In the genomic region with DNA sequence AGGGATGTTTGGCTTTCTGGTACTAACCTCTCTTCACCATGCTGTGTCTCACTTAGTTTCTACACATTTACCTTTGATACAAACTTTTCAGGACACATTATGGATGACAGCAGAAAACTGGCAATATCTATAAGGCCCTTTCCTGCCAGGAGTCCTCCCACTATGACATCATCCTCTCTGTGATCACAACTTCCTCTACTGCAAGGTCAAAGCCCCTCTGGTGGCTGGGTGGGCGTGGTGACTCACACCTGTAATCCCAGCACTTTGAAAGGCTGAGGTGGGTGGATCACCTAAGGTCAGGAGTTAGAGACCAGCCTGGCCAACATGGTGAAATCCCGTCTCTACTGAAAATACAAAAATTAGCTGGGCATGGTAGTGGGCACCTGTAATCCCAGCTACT, we compare ENCODE assay signal across 6 cellular contexts. TPM values are rescaled to one million over a fixed set of nuclear protein-coding genes. Genes with fewer than 3 reads are reported as not detected.
DNase-seq lines count a peak whose midpoint lies in the region; ATAC-seq and TF ChIP-seq lines count a peak whose summit lies in the region.
"Not testable (repeated sequence)": the region's sequence is repeated elsewhere in the genome, so short reads cannot be mapped to it uniquely, and the experiment has no call there.

No MANE protein-coding gene starts in this region.

- H3K79me2 ChIP-seq in HCT116 (ENCODE audit: insufficient read depth, low read length): not testable (repeated sequence)

- H4K20me1 ChIP-seq in HCT116 (ENCODE audit: insufficient read depth): not testable (repeated sequence)

- CTCF ChIA-PET in HCT116 (lab: Charles Lee); activated B cell treated with CpG ODN at 0.5 μM for 24 hours (lab: Charles Lee): not testable (repeated sequence)

- not testable (repeated sequence) for H3K27ac ChIP-seq in HCT116 (ENCODE audit: low read depth, low read length)

- TF ChIP-seq RAD21 in HCT116 (IDR thresholded peaks at IDR 0.05; ENCODE audit: low read depth): not testable (repeated sequence)

- not testable (repeated sequence) for H3K9me3 ChIP-seq in HCT116 (ENCODE audit: control insufficient read depth in 1 of 2, insufficient read depth in 1 of 2, low read depth in 1 of 2, low read length in 2 of 2)

- not testable (repeated sequence) for H3K27me3 Mint-ChIP-seq in activated B cell treated with CpG ODN at 0.5 μM for 24 hours

- H3K36me3 ChIP-seq in HCT116 (ENCODE audit: control insufficient read depth in 1 of 2, insufficient read depth in 2 of 2, low read length in 2 of 2): peaks cover 33 to 51% of the 10 kb centered on the region in 2 experiments; a peak in 3 of 4 replicates

- peak; percentile 48; the same call in 1 of the 2 replicates for ATAC-seq in HCT116
- ATAC-seq in activated B cell treated with CpG ODN at 0.5 μM for 24 hours (ENCODE audit: low read depth): not testable (repeated sequence)
- peak; percentile 79 to 94 for ATAC-seq in activated naive CD4-positive, alpha-beta T cell treated with anti-CD3 and anti-CD28 coated beads, Interleukin-2, amount 50 U/mL, for 72 hours
- ATAC-seq in stimulated activated effector memory CD8-positive, alpha-beta T cell treated with anti-CD3 and anti-CD28 coated beads, Interleukin-12 subunit alpha, Interleukin-12 subunit beta, amount 100 ng/mL, for 72 hours: peak; percentile 87

- H3K4me2 ChIP-seq in HCT116 (ENCODE audit: low read length): peak overlapping the region; percentile 37

- not testable (repeated sequence) for H3K27me3 ChIP-seq in HCT116 (ENCODE audit: insufficient read depth, low read length)

- not testable (repeated sequence) for H3K4me3 ChIP-seq in HCT116 (replicated peaks in 1 of 2; ENCODE audit: low read depth in 1 of 2, low read length in 2 of 2)

- H3K9me3 Mint-ChIP-seq in activated B cell treated with CpG ODN at 0.5 μM for 24 hours; activated naive CD4-positive, alpha-beta T cell treated with anti-CD3 and anti-CD28 coated beads, Interleukin-2, amount 50 U/mL, for 72 hours; stimulated activated effector memory CD8-positive, alpha-beta T cell treated with anti-CD3 and anti-CD28 coated beads, Interleukin-12 subunit alpha, Interleukin-12 subunit beta, amount 100 ng/mL, for 72 hours: not testable (repeated sequence)

- RAD21 ChIA-PET in HCT116 (lab: Charles Lee; ENCODE audit: low non-redundant PET in 1 of 2, low total read pairs in 2 of 2, uncharacterized antibody in 2 of 2, unreplicated experiment in 2 of 2): not testable (repeated sequence)

- not testable (repeated sequence) for TF ChIP-seq POLR2A in HCT116 (IDR thresholded peaks at IDR 0.05; ENCODE audit: borderline replicate concordance, extremely low read depth, insufficient read depth, insufficient read length)

- intact Hi-C loops in HCT116 (cut with micrococcal nuclease); activated B cell treated with CpG ODN at 0.5 μM for 24 hours (cut with micrococcal nuclease): not testable (repeated sequence)

- H2AFZ ChIP-seq in HCT116 (ENCODE audit: low read depth, low read length, poor library complexity, severe bottlenecking): not testable (repeated sequence)

- POLR2A ChIA-PET in HCT116 (lab: Charles Lee): interaction anchor here (1.7 kb wide), 1 partner anchor 22 kb away, joined by 4 read pairs; no protein-coding TSS in a partner anchor
- POLR2A ChIA-PET in activated B cell treated with CpG ODN at 0.5 μM for 24 hours (lab: Charles Lee): interaction anchor here (1.6 kb wide), 1 partner anchor 51 kb away, joined by 4 read pairs; a partner anchor contains a TSS

- not testable (repeated sequence) for DNase-seq in HCT116 (ENCODE audit: low read depth, low spot score); activated B cell treated with CpG ODN at 0.5 μM for 24 hours; stimulated activated effector memory CD8-positive, alpha-beta T cell treated with anti-CD3 and anti-CD28 coated beads, Interleukin-12 subunit alpha, Interleukin-12 subunit beta, amount 100 ng/mL, for 72 hours (ENCODE audit: low spot score in 2 of 2)
- DNase-seq in activated T-cell treated with anti-CD3 and anti-CD28 coated beads for 48 hours (ENCODE audit: low read depth): peak; percentile 59
- peak in 1 of 2 donors; percentile 74 for DNase-seq in activated naive CD4-positive, alpha-beta T cell treated with anti-CD3 and anti-CD28 coated beads, Interleukin-2, amount 50 U/mL, for 72 hours (ENCODE audit: low spot score in 2 of 2)
- peak; percentile 33 to 55 for DNase-seq in lung microvascular endothelial cell (ENCODE audit: low read depth in 2 of 2)

- peaks cover 16% of the 10 kb centered on the region for H3K4me1 Mint-ChIP-seq in activated B cell treated with CpG ODN at 0.5 μM for 24 hours
- peaks cover 25% of the 10 kb centered on the region for H3K4me1 Mint-ChIP-seq in stimulated activated effector memory CD8-positive, alpha-beta T cell treated with anti-CD3 and anti-CD28 coated beads, Interleukin-12 subunit alpha, Interleukin-12 subunit beta, amount 100 ng/mL, for 72 hours

- peak overlapping the region; percentile 1 for H3K27ac Mint-ChIP-seq in activated B cell treated with CpG ODN at 0.5 μM for 24 hours
- peak overlapping the region; percentile 52 to 76 for H3K27ac Mint-ChIP-seq in activated naive CD4-positive, alpha-beta T cell treated with anti-CD3 and anti-CD28 coated beads, Interleukin-2, amount 50 U/mL, for 72 hours
- peak overlapping the region; percentile 72 for H3K27ac Mint-ChIP-seq in stimulated activated effector memory CD8-positive, alpha-beta T cell treated with anti-CD3 and anti-CD28 coated beads, Interleukin-12 subunit alpha, Interleukin-12 subunit beta, amount 100 ng/mL, for 72 hours

- not testable (repeated sequence) for H3K9ac ChIP-seq in HCT116 (ENCODE audit: low read length)

- H3K36me3 Mint-ChIP-seq in activated B cell treated with CpG ODN at 0.5 μM for 24 hours (ENCODE audit: low read depth): peaks cover 80% of the 10 kb centered on the region
- peaks cover 20 to 23% of the 10 kb centered on the region in 2 donors for H3K36me3 Mint-ChIP-seq in activated naive CD4-positive, alpha-beta T cell treated with anti-CD3 and anti-CD28 coated beads, Interleukin-2, amount 50 U/mL, for 72 hours
- peaks cover 97% of the 10 kb centered on the region for H3K36me3 Mint-ChIP-seq in stimulated activated effector memory CD8-positive, alpha-beta T cell treated with anti-CD3 and anti-CD28 coated beads, Interleukin-12 subunit alpha, Interleukin-12 subunit beta, amount 100 ng/mL, for 72 hours

- BruUV-seq in HCT116 (replicated peaks; lab: Mats Ljungman, UMichigan): not testable (repeated sequence)

- H3K4me1 ChIP-seq in HCT116 (ENCODE audit: control insufficient read depth in 1 of 2, insufficient read depth in 2 of 2, low read length in 2 of 2): peaks cover 7 to 18% of the 10 kb centered on the region in 2 experiments

- not testable (repeated sequence) for H3K9me2 ChIP-seq in HCT116 (ENCODE audit: insufficient read depth)

- not testable (repeated sequence) for H3K4me3 Mint-ChIP-seq in activated B cell treated with CpG ODN at 0.5 μM for 24 hours; stimulated activated effector memory CD8-positive, alpha-beta T cell treated with anti-CD3 and anti-CD28 coated beads, Interleukin-12 subunit alpha, Interleukin-12 subunit beta, amount 100 ng/mL, for 72 hours

- not testable (repeated sequence) for TF ChIP-seq CTCF in HCT116 (IDR thresholded peaks at IDR 0.05 in 2 of 3, conservative IDR thresholded peaks at IDR 0.05 in 1 of 3; ENCODE audit: borderline replicate concordance in 1 of 3, insufficient read depth in 1 of 3, low read depth in 2 of 3, low read length in 2 of 3); activated B cell treated with CpG ODN at 0.5 μM for 24 hours (IDR thresholded peaks at IDR 0.05)

TF ChIP-seq in HCT116, 20 proteins besides CTCF, POLR2A, EP300 and RAD21:
- TF ChIP-seq SP1 (IDR thresholded peaks at IDR 0.05; ENCODE audit: low read depth) (peak; percentile 27; the same call in 1 of the 2 replicates), JUND (IDR thresholded peaks at IDR 0.05) (peak; percentile 34), EGR1 (IDR thresholded peaks at IDR 0.05; ENCODE audit: low read depth) (peak; percentile 84), FOSL1 (IDR thresholded peaks at IDR 0.05; ENCODE audit: low read depth) (peak; percentile 38; the same call in 1 of the 2 replicates)

RNA-seq across cellular contexts. Expression of a gene that starts 6.5 kb away (rescaled TPM):
- total RNA-seq in HCT116 (2021; ENCODE audit: unreplicated experiment) (46.0 TPM), activated B cell treated with CpG ODN at 0.5 μM for 24 hours (42.3 and 50.4 TPM in 2 replicates), lung microvascular endothelial cell (25.1 and 32.5 TPM in 2 replicates)
- polyA plus RNA-seq in HCT116 (2012): 52.5 and 53.1 TPM in 2 replicates
- total RNA-seq in activated naive CD4-positive, alpha-beta T cell treated with anti-CD3 and anti-CD28 coated beads, Interleukin-2, amount 50 U/mL, for 72 hours: 10 to 100 TPM; 31.7 to 37.5 TPM

RNA-seq across cellular contexts. Expression of a gene that starts 19.4 kb away (rescaled TPM):
- total RNA-seq in HCT116 (2021; ENCODE audit: unreplicated experiment) (34.8 TPM), activated B cell treated with CpG ODN at 0.5 μM for 24 hours (21.6 and 35.6 TPM in 2 replicates), lung microvascular endothelial cell (3.1 and 5.6 TPM in 2 replicates)
- polyA plus RNA-seq in HCT116 (2012): 26.5 and 27.6 TPM in 2 replicates
- 10 to 100 TPM; 20.5 to 81.5 TPM for total RNA-seq in activated naive CD4-positive, alpha-beta T cell treated with anti-CD3 and anti-CD28 coated beads, Interleukin-2, amount 50 U/mL, for 72 hours

RNA-seq across cellular contexts. Expression of a gene that starts 20.1 kb away (rescaled TPM):
- total RNA-seq in HCT116 (2021; ENCODE audit: unreplicated experiment) (33.6 TPM), activated B cell treated with CpG ODN at 0.5 μM for 24 hours (96.8 and 104 TPM in 2 replicates), lung microvascular endothelial cell (31.5 and 33.6 TPM in 2 replicates)
- polyA plus RNA-seq in HCT116 (2012): 30.7 and 36.9 TPM in 2 replicates
- 100 to 1,000 TPM; 184 to 274 TPM for total RNA-seq in activated naive CD4-positive, alpha-beta T cell treated with anti-CD3 and anti-CD28 coated beads, Interleukin-2, amount 50 U/mL, for 72 hours

RNA-seq across cellular contexts. Expression of a gene that starts 24.5 kb away (rescaled TPM):
- total RNA-seq in HCT116 (2021; ENCODE audit: unreplicated experiment): 13.6 TPM
- 13.3 and 18.6 TPM in 2 replicates for polyA plus RNA-seq in HCT116 (2012)
- 17.4 and 17.8 TPM in 2 replicates for total RNA-seq in activated B cell treated with CpG ODN at 0.5 μM for 24 hours
- total RNA-seq in activated naive CD4-positive, alpha-beta T cell treated with anti-CD3 and anti-CD28 coated beads, Interleukin-2, amount 50 U/mL, for 72 hours: 10 to 100 TPM; 35.7 to 53.5 TPM
- 1.6 and 2.2 TPM in 2 replicates for total RNA-seq in lung microvascular endothelial cell

RNA-seq across cellular contexts. Expression of a gene that starts 39.6 kb away (rescaled TPM):
- total RNA-seq in HCT116 (2021; ENCODE audit: unreplicated experiment) (19.8 TPM), activated B cell treated with CpG ODN at 0.5 μM for 24 hours (6.9 and 10.3 TPM in 2 replicates), lung microvascular endothelial cell (2.2 and 5.0 TPM in 2 replicates)
- 19.8 and 24.0 TPM in 2 replicates for polyA plus RNA-seq in HCT116 (2012)
- 10 to 100 TPM; 14.5 to 15.1 TPM for total RNA-seq in activated naive CD4-positive, alpha-beta T cell treated with anti-CD3 and anti-CD28 coated beads, Interleukin-2, amount 50 U/mL, for 72 hours

Comparison
In these comparisons a context has a peak if more than half of its experiments do, and no peak if none do; other contexts are left out.
1. H3K27ac Mint-ChIP-seq: peak in every context shown above with its lines; median percentile 72 in stimulated activated effector memory CD8-positive, alpha-beta T cell treated with anti-CD3 and anti-CD28 coated beads, Interleukin-12 subunit alpha, Interleukin-12 subunit beta, amount 100 ng/mL, for 72 hours; 64 in activated naive CD4-positive, alpha-beta T cell treated with anti-CD3 and anti-CD28 coated beads, Interleukin-2, amount 50 U/mL, for 72 hours; 1 in activated B cell treated with CpG ODN at 0.5 μM for 24 hours.